Comparison of ENCODE assay signal across 17 cellular contexts in the genomic region with DNA sequence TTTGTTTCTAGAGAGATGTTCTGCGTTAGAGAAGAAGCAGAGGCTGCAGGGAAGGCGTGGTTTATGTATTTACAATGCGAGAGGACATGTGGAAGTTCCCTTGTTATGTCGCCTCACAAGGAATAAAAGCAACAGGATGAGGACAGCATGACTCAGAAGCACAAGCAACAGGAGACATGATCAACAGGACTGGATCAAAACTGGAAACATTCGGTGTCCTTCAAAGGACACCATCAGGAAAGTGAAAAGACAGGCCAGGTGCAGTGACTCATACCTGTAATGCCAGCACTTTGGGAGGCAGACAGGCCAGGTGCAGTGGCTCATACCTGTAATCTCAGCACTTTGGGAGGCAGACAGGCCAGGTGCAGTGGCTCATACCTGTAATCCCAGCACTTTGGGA. TPM values are rescaled to one million over a fixed set of nuclear protein-coding genes. Genes with fewer than 3 reads are reported as not detected.
A peak's percentile ranks its signal among the peaks of the same experiment; 100 is the strongest.
DNase-seq lines count a peak whose midpoint lies in the region; ATAC-seq, FAIRE-seq and TF ChIP-seq lines count a peak whose summit lies in the region.
"Had no signal": no experiment of that assay in that cellular context is flagged by ENCODE, and none has a peak within 500 bp of the region (broad histone marks: within the 10 kb centered on the region; RNA-seq: fewer than 3 reads in every experiment).

No MANE protein-coding gene starts in this region.

- ATAC-seq in HG03097 (IDR thresholded peaks at IDR 0.05; ENCODE audit: low FRiP score, unreplicated experiment) = no peak
- ATAC-seq in GM19023 (IDR thresholded peaks at IDR 0.05; ENCODE audit: unreplicated experiment) = no peak
- ATAC-seq: K562; stimulated activated naive CD8-positive, alpha-beta T cell treated with anti-CD3 and anti-CD28 coated beads, Interleukin-15, amount 100 ng/mL, for 72 hours had no signal

- H3K4me3 ChIP-seq in epithelial cell of esophagus (ENCODE audit: low read length) = no peak overlapping the region
- H3K4me3 ChIP-seq: K562, PC-9 had no signal

- FAIRE-seq in D721Med (lab: Jason Lieb, UNC) = no peak
- FAIRE-seq: islet of Langerhans, K562 had no signal

- DNase-seq in DMS53 (lab: John Stamatoyannopoulos, UW) (peak; percentile 71), NCI-H69 (lab: John Stamatoyannopoulos, UW) (peak; percentile 21), epithelial cell of esophagus (ENCODE audit: low read depth) (peak; percentile 78), lung microvascular endothelial cell (ENCODE audit: low read depth in 2 of 2) (peak; percentile 11 to 53), SW 1271 (lab: John Stamatoyannopoulos, UW) (no peak), D721Med (ENCODE audit: insufficient read length, low spot score) (no peak)
- DNase-seq: activated B cell treated with CpG ODN at 0.5 μM for 24 hours; activated naive CD8-positive, alpha-beta T cell treated with anti-CD3 and anti-CD28 coated beads, Interleukin-2, amount 10 ng/mL, durations not matched to agents 7 days and 5 days; DMS79; NCI-H2081 treated with DMSO at 0.1 percent for 48 hours; NCI-H526; PC-9; stimulated activated naive CD8-positive, alpha-beta T cell treated with anti-CD3 and anti-CD28 coated beads, Interleukin-15, amount 100 ng/mL, for 72 hours had no signal

- no peak for TF ChIP-seq CTCF in epithelial cell of esophagus (IDR thresholded peaks at IDR 0.05; ENCODE audit: insufficient read depth, low read depth, low read length, missing control alignments)
- TF ChIP-seq CTCF in D721Med (IDR thresholded peaks at IDR 0.05; ENCODE audit: insufficient read depth, missing control alignments) = no peak

RNA-seq across cellular contexts. Expression of a gene that starts 52.6 kb away (rescaled TPM):
- total RNA-seq in lung microvascular endothelial cell = 2.0 and 3.4 TPM in 2 replicates

Comparison
In these comparisons a context has a peak if more than half of its experiments do, and no peak if none do; other contexts are left out.
1. DNase-seq: peak in DMS53 (single experiment), NCI-H69 (single experiment), epithelial cell of esophagus (single experiment) and lung microvascular endothelial cell (2 of 2); none in SW 1271 (0 of 2) and D721Med (single experiment).